Comparison of ENCODE assay signal across 2 cellular contexts in the genomic region with DNA sequence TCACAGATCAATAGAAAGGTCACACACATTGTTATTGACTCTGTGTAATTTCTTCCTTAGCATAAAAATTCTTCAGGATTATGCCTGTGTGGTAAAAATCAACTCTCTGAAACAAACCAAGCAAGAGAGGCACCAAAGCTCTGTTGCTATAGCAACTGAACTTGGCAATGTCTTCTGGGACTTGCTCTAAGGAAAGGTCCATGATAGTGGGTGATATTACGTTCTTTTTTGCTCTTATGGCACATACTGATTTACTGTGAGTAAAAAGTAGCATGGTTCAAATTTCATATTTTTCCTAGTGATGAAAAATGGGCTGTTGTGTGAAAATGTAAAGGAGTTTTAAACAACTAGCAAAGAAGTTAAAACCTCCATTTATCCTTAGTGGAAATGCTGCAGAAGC.
A peak's percentile ranks its signal among the peaks of the same experiment; 100 is the strongest.
TF ChIP-seq lines count a peak whose summit lies in the region.

No MANE protein-coding gene starts in this region.

TF ChIP-seq in GM12878, 131 proteins besides CTCF, POLR2A, EP300 and RAD21 (continued from another document):
- TF ChIP-seq BMI1 (IDR thresholded peaks at IDR 0.05; ENCODE audit: borderline replicate concordance), result peak; percentile 69

TF ChIP-seq in neural cell, 6 proteins besides CTCF, POLR2A, EP300 and RAD21 (continued from another document):
- TF ChIP-seq, protein P1, sequence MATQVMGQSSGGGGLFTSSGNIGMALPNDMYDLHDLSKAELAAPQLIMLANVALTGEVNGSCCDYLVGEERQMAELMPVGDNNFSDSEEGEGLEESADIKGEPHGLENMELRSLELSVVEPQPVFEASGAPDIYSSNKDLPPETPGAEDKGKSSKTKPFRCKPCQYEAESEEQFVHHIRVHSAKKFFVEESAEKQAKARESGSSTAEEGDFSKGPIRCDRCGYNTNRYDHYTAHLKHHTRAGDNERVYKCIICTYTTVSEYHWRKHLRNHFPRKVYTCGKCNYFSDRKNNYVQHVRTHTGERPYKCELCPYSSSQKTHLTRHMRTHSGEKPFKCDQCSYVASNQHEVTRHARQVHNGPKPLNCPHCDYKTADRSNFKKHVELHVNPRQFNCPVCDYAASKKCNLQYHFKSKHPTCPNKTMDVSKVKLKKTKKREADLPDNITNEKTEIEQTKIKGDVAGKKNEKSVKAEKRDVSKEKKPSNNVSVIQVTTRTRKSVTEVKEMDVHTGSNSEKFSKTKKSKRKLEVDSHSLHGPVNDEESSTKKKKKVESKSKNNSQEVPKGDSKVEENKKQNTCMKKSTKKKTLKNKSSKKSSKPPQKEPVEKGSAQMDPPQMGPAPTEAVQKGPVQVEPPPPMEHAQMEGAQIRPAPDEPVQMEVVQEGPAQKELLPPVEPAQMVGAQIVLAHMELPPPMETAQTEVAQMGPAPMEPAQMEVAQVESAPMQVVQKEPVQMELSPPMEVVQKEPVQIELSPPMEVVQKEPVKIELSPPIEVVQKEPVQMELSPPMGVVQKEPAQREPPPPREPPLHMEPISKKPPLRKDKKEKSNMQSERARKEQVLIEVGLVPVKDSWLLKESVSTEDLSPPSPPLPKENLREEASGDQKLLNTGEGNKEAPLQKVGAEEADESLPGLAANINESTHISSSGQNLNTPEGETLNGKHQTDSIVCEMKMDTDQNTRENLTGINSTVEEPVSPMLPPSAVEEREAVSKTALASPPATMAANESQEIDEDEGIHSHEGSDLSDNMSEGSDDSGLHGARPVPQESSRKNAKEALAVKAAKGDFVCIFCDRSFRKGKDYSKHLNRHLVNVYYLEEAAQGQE (IDR thresholded peaks at IDR 0.05; ENCODE audit: borderline replicate concordance), result peak; percentile 39
